Comparison of ENCODE assay signal across 12 cellular contexts in the genomic region with DNA sequence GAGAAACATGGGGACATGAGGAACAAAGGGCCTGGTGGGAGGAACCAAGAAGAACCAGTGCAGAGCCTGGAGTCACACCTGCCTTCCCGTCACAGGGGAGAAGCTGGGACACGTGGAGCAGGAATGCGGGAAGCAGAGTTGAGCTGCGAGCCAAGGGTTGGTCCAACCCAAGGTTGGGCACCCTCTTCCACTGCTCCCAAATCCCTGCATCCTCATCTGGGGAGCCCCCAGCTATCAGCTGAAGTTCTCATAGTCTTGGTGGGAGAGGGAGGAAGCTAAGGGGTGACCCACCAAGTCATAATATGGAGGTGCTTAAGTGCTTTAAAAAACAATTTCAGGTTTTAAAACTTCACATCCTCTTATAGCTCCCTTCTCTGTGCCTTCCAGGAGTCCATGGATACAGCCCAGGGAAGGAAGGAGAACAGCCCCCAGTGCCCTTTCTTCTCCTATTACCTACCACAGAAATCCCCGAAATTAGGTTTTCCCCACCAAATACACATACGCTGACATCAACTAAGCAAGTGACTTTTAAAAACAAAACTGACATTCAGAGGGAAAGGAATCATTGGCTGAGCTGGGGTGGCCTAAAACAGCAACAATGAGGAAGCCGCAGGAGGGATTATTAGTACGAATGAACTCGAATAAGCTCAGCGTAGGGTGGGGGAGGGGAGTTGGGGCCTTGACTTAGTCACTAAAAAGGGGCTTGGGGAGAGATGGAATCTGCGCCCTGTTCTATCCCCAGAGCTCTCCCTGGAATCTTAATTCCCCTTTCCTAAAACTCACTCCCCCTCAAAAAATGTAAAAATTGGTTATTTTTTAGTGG. TPM values are rescaled to one million over a fixed set of nuclear protein-coding genes. Genes with fewer than 3 reads are reported as not detected.
DNase-seq lines count a peak whose midpoint lies in the region; ATAC-seq, FAIRE-seq and TF ChIP-seq lines count a peak whose summit lies in the region.
"Had no signal": no experiment of that assay in that cellular context is flagged by ENCODE, and none has a peak within 500 bp of the region (broad histone marks: within the 10 kb centered on the region; RNA-seq: fewer than 3 reads in every experiment).

No MANE protein-coding gene starts in this region.

- no peak for FAIRE-seq in A549 (lab: Jason Lieb, UNC)

- H3K4me3 ChIP-seq in A549 (no peak overlapping the region), mesendoderm (ENCODE audit: low read length) (no peak overlapping the region)
- H3K4me3 ChIP-seq: testis had no signal

- no peak overlapping the region for H2AK5ac ChIP-seq in mesendoderm (ENCODE audit: low read length)

- H3K18ac ChIP-seq in mesendoderm (ENCODE audit: low read length), result no peak overlapping the region

- H3K4me2 ChIP-seq in A549, result no peak overlapping the region
- H3K4me2 ChIP-seq in mesendoderm (ENCODE audit: low read length), result no peak overlapping the region

- TF ChIP-seq POLR2A in A549 (IDR thresholded peaks at IDR 0.05; ENCODE audit: low read length) (no peak), GM19099 (IDR thresholded peaks at IDR 0.05; ENCODE audit: extremely low read depth, insufficient read length, low read depth) (peak; percentile 38)

- peaks cover 28% of the 10 kb centered on the region for H3K79me2 ChIP-seq in mesendoderm (ENCODE audit: control insufficient read depth, insufficient read depth, low read length)

- no peak overlapping the region for H4K5ac ChIP-seq in mesendoderm (ENCODE audit: low read length)

- H2BK5ac ChIP-seq in mesendoderm (ENCODE audit: low read length), result no peak overlapping the region

- no peak overlapping the region for H4K8ac ChIP-seq in mesendoderm (ENCODE audit: low read depth, low read length)

- H3K9me3 Mint-ChIP-seq in activated naive CD8-positive, alpha-beta T cell (ENCODE audit: low read depth), result no peaks in the 10 kb centered on the region

- no peak overlapping the region for H3K4ac ChIP-seq in mesendoderm (ENCODE audit: low read depth, low read length)

- no peak for TF ChIP-seq CTCF in A549 (IDR thresholded peaks at IDR 0.05)

- H3K27ac Mint-ChIP-seq in activated naive CD8-positive, alpha-beta T cell, result peak overlapping the region; percentile 66

- H2BK15ac ChIP-seq in mesendoderm (replicated peaks; ENCODE audit: low read depth), result no peak overlapping the region

- H3K79me1 ChIP-seq in mesendoderm (ENCODE audit: low read length), result peaks cover 10% of the 10 kb centered on the region

- TF ChIP-seq EP300 in A549 (IDR thresholded peaks at IDR 0.05), result no peak

- H3K4me3 Mint-ChIP-seq in activated naive CD8-positive, alpha-beta T cell, result no peak overlapping the region

- no peak overlapping the region for H3K23ac ChIP-seq in mesendoderm (ENCODE audit: low read length)

- CTCF ChIA-PET in A549 (lab: Yijun Ruan, JAX), result interaction anchor here (0.6 to 10.2 kb wide), 11 partner anchors 13 to 1877 kb away, joined by 3 to 98 read pairs (median 4); partner anchors contain the start of genes ANKRD52, ESYT1, SMARCC2 and ZC3H10

- no peak overlapping the region for H3K27ac ChIP-seq in A549
- no peak overlapping the region for H3K27ac ChIP-seq in mesendoderm (ENCODE audit: low read depth, low read length)
- H3K27ac ChIP-seq: testis had no signal

- DNase-seq in A549 (ENCODE audit: low read depth in 1 of 2, low spot score in 1 of 2) (no peak), mesendoderm (peak; percentile 58), C1 segment of cervical spinal cord (lab: John Stamatoyannopoulos, UW) (no peak), COLO829 (ENCODE audit: low spot score) (no peak), KBM-7 (no peak)
- DNase-seq: effector CD4-positive, alpha-beta T cell; NCI-H2171 treated with DMSO at 0.1 percent for 48 hours; testis had no signal

- H3K4me1 ChIP-seq in A549, result peaks cover 27% of the 10 kb centered on the region
- H3K4me1 ChIP-seq in mesendoderm (ENCODE audit: control insufficient read depth, low read depth, low read length), result peaks cover 17% of the 10 kb centered on the region

- H3K36me3 ChIP-seq in mesendoderm (ENCODE audit: control insufficient read depth, insufficient read depth, low read length), result peaks cover 16% of the 10 kb centered on the region

- no peaks in the 10 kb centered on the region for H3K27me3 ChIP-seq in mesendoderm (ENCODE audit: insufficient read depth, low read length, poor library complexity)
- H3K27me3 ChIP-seq: testis had no signal

- peaks cover 21% of the 10 kb centered on the region for H3K36me3 Mint-ChIP-seq in activated naive CD8-positive, alpha-beta T cell

- peak overlapping the region; percentile 18 for H3K9ac ChIP-seq in mesendoderm (ENCODE audit: low read length)

- WGBS in A549 (ENCODE audit: missing lambda C conversion rate), result 83% methylated on average over 11 of the region's 11 CpGs
- WGBS in mesendoderm (ENCODE audit: extremely low coverage, insufficient coverage, low lambda C conversion rate), result no CpG with 5 or more reads among the region's 11 CpGs

- POLR2A ChIA-PET in A549 (lab: Yijun Ruan, JAX), result interaction anchor here (0.6 to 0.9 kb wide), 3 partner anchors 11 to 85 kb away, joined by 3 to 4 read pairs (median 4); partner anchors contain the start of gene ESYT1

- H3K27me3 Mint-ChIP-seq in activated naive CD8-positive, alpha-beta T cell, result no peaks in the 10 kb centered on the region

- H2BK120ac ChIP-seq in mesendoderm (ENCODE audit: low read depth, low read length), result no peak overlapping the region

- H3K4me1 Mint-ChIP-seq in activated naive CD8-positive, alpha-beta T cell (ENCODE audit: low read depth), result peaks cover 31% of the 10 kb centered on the region

- no peaks in the 10 kb centered on the region for H3K9me3 ChIP-seq in A549
- H3K9me3 ChIP-seq: testis had no signal

- no peak for TF ChIP-seq RAD21 in A549 (conservative IDR thresholded peaks at IDR 0.05 in 1 of 2, IDR thresholded peaks at IDR 0.05 in 1 of 2)

- in situ Hi-C loops in KBM-7 (cut with MboI; ENCODE audit: low pct_unique_long_range_greater_than_20kb, low sequenced_read_pairs), result no loop called here

- peak overlapping the region; percentile 10 for H3K56ac ChIP-seq in mesendoderm (ENCODE audit: low read length)

- no peak for ATAC-seq in A549
- no peak for ATAC-seq in GM21447 (IDR thresholded peaks at IDR 0.05; ENCODE audit: unreplicated experiment)
- ATAC-seq: left colon had no signal

TF ChIP-seq in A549, 52 proteins besides CTCF, POLR2A, EP300 and RAD21 (continues in another document):
- TF ChIP-seq GATA3 (IDR thresholded peaks at IDR 0.05; ENCODE audit: borderline replicate concordance) (no peak), CHD4 (IDR thresholded peaks at IDR 0.05; ENCODE audit: borderline replicate concordance) (no peak), TP53 (CRISPR knock-in tag; IDR thresholded peaks at IDR 0.05) (no peak), EHF (CRISPR knock-in tag; IDR thresholded peaks at IDR 0.05) (no peak), CHD2 (IDR thresholded peaks at IDR 0.05; ENCODE audit: low read length, partially characterized antibody) (no peak), ZC3H11A (IDR thresholded peaks at IDR 0.05) (no peak)
- TF ChIP-seq, protein P1, sequence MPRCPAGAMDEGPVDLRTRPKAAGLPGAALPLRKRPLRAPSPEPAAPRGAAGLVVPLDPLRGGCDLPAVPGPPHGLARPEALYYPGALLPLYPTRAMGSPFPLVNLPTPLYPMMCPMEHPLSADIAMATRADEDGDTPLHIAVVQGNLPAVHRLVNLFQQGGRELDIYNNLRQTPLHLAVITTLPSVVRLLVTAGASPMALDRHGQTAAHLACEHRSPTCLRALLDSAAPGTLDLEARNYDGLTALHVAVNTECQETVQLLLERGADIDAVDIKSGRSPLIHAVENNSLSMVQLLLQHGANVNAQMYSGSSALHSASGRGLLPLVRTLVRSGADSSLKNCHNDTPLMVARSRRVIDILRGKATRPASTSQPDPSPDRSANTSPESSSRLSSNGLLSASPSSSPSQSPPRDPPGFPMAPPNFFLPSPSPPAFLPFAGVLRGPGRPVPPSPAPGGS (IDR thresholded peaks at IDR 0.05), result no peak

RNA-seq across cellular contexts. Expression of gene MYL6, which starts 4.5 kb away (rescaled TPM):
- polyA plus RNA-seq in A549 (2011; rRNA removed), result 2,280 and 2,307 TPM in 2 replicates
- polyA plus RNA-seq in A549 (2012; cell fraction: cytosol; rRNA removed), result 3,071 and 4,505 TPM in 2 replicates
- 1,396 and 2,143 TPM in 2 replicates for polyA plus RNA-seq in A549 (2012; cell fraction: nucleus; rRNA removed)
- polyA plus RNA-seq in A549 (2017; fragmentation: RNase III; extraction: RNeasy Plus Mini Kit Qiagen cat#74134 plus additional on column Dnase treatment), result 3,268 to 3,485 TPM (median 3,270 TPM) in 3 replicates
- 519 and 631 TPM in 2 replicates for polyA minus RNA-seq in A549 (2011; rRNA and poly(A)+ RNA removed)
- polyA plus RNA-seq in mesendoderm (2013, experiment 1 of 2), result 1,964 TPM
- 1,941 TPM for polyA plus RNA-seq in mesendoderm (2013, experiment 2 of 2)

RNA-seq across cellular contexts. Expression of gene MYL6B, which starts 10.3 kb away (rescaled TPM):
- polyA plus RNA-seq in A549 (2011; rRNA removed) (48.2 and 67.0 TPM in 2 replicates), A549 (2017; fragmentation: RNase III; extraction: RNeasy Plus Mini Kit Qiagen cat#74134 plus additional on column Dnase treatment) (68.6 to 92.7 TPM (median 83.9 TPM) in 3 replicates)
- 63.4 and 78.3 TPM in 2 replicates for polyA plus RNA-seq in A549 (2012; cell fraction: cytosol; rRNA removed)
- 30.2 and 41.3 TPM in 2 replicates for polyA plus RNA-seq in A549 (2012; cell fraction: nucleus; rRNA removed)
- polyA minus RNA-seq in A549 (2011; rRNA and poly(A)+ RNA removed), result 21.6 and 24.3 TPM in 2 replicates
- 121 TPM for polyA plus RNA-seq in mesendoderm (2013, experiment 1 of 2)
- 137 TPM for polyA plus RNA-seq in mesendoderm (2013, experiment 2 of 2)

RNA-seq across cellular contexts. Expression of gene SMARCC2, which starts 26.6 kb away (rescaled TPM):
- 83.9 and 109 TPM in 2 replicates for polyA plus RNA-seq in A549 (2011; rRNA removed)
- 38.0 and 45.4 TPM in 2 replicates for polyA plus RNA-seq in A549 (2012; cell fraction: cytosol; rRNA removed)
- 95.2 and 106 TPM in 2 replicates for polyA plus RNA-seq in A549 (2012; cell fraction: nucleus; rRNA removed)
- polyA plus RNA-seq in A549 (2017; fragmentation: RNase III; extraction: RNeasy Plus Mini Kit Qiagen cat#74134 plus additional on column Dnase treatment), result 48.9 to 57.1 TPM (median 51.9 TPM) in 3 replicates
- polyA minus RNA-seq in A549 (2011; rRNA and poly(A)+ RNA removed), result 107 and 130 TPM in 2 replicates
- 28.6 TPM for polyA plus RNA-seq in mesendoderm (2013, experiment 1 of 2)
- 30.8 TPM for polyA plus RNA-seq in mesendoderm (2013, experiment 2 of 2)

RNA-seq across cellular contexts. Expression of gene ESYT1, which starts 34.6 kb away (rescaled TPM):
- 72.4 and 91.6 TPM in 2 replicates for polyA plus RNA-seq in A549 (2011; rRNA removed)
- 54.6 and 74.3 TPM in 2 replicates for polyA plus RNA-seq in A549 (2012; cell fraction: cytosol; rRNA removed)
- 246 and 261 TPM in 2 replicates for polyA plus RNA-seq in A549 (2012; cell fraction: nucleus; rRNA removed)
- polyA plus RNA-seq in A549 (2017; fragmentation: RNase III; extraction: RNeasy Plus Mini Kit Qiagen cat#74134 plus additional on column Dnase treatment), result 51.4 to 54.2 TPM (median 51.6 TPM) in 3 replicates
- polyA minus RNA-seq in A549 (2011; rRNA and poly(A)+ RNA removed), result 190 and 196 TPM in 2 replicates
- polyA plus RNA-seq in mesendoderm (2013, experiment 1 of 2), result 55.9 TPM
- 55.7 TPM for polyA plus RNA-seq in mesendoderm (2013, experiment 2 of 2)

RNA-seq across cellular contexts. Expression of gene ZC3H10, which starts 44.6 kb away (rescaled TPM):
- polyA plus RNA-seq in A549 (2011; rRNA removed) (2.1 and 2.7 TPM in 2 replicates), A549 (2017; fragmentation: RNase III; extraction: RNeasy Plus Mini Kit Qiagen cat#74134 plus additional on column Dnase treatment) (2.3 to 3.2 TPM (median 2.7 TPM) in 3 replicates)
- polyA plus RNA-seq in A549 (2012; cell fraction: cytosol; rRNA removed), result 1.0 and 1.1 TPM in 2 replicates
- polyA plus RNA-seq in A549 (2012; cell fraction: nucleus; rRNA removed), result 1.5 and 1.9 TPM in 2 replicates
- polyA minus RNA-seq in A549 (2011; rRNA and poly(A)+ RNA removed), result 11.1 TPM in 2 replicates
- polyA plus RNA-seq in mesendoderm (2013, experiment 1 of 2), result 2.1 TPM
- 2.1 TPM for polyA plus RNA-seq in mesendoderm (2013, experiment 2 of 2)
